1 cellular context compared by ENCODE assay signal in the genomic region with DNA sequence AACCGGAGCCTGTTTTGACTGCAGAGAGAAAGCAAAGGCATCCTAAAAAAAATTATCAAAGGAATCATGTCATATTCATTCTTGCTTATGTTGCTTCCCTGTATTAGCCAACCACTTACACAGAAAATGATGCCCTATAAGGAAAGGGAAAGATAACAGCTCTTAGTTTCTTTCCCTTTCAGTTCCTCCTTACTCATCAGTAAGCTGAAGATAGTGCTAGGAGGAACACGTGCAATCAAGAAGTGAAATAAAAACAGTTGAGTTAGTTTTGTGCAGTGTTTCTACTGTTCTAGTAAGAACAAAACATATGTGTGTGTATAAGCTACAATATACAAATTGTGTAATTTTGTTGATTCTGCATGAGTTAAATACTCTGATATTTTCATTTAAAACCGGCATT.
TF ChIP-seq lines count a peak whose summit lies in the region.

No MANE protein-coding gene starts in this region.

TF ChIP-seq in K562, 482 proteins besides CTCF, POLR2A, EP300 and RAD21 (continued from another document and continues in another):
- TF ChIP-seq KLF13 (tag; IDR thresholded peaks at IDR 0.05; ENCODE audit: borderline replicate concordance, low read depth) (no peak), PML (IDR thresholded peaks at IDR 0.05; ENCODE audit: low read length) (no peak), ZNF174 (CRISPR knock-in tag; IDR thresholded peaks at IDR 0.05) (no peak), CTBP1 (IDR thresholded peaks at IDR 0.05; ENCODE audit: borderline replicate concordance) (0 out of 2 replicates have a peak, but pooled peaks have one; percentile 11), NFYB (IDR thresholded peaks at IDR 0.05; ENCODE audit: extremely low read depth, insufficient read length) (no peak), MCM5 (IDR thresholded peaks at IDR 0.05; ENCODE audit: low read depth) (no peak), KAT7 (CRISPR knock-in tag; IDR thresholded peaks at IDR 0.05; ENCODE audit: borderline replicate concordance) (no peak), POLR2H (tag; IDR thresholded peaks at IDR 0.05; ENCODE audit: low read depth) (peak; percentile 38; the same call in 1 of the 2 replicates), HLTF (IDR thresholded peaks at IDR 0.05) (no peak), ZNF696 (CRISPR knock-in tag; conservative IDR thresholded peaks at IDR 0.05) (no peak), ZNF143 (CRISPR knock-in tag; IDR thresholded peaks at IDR 0.05) (no peak), MAFK (IDR thresholded peaks at IDR 0.05; ENCODE audit: low read length) (peak; percentile 6; the same call in 1 of the 2 replicates), TAL1 (IDR thresholded peaks at IDR 0.05) (no peak), KDM2B (CRISPR knock-in tag; IDR thresholded peaks at IDR 0.05) (no peak), MTA1 (IDR thresholded peaks at IDR 0.05; ENCODE audit: borderline replicate concordance) (0 out of 2 replicates have a peak, but pooled peaks have one; percentile 22), FOXK2 (conservative IDR thresholded peaks at IDR 0.05 in 1 of 2, IDR thresholded peaks at IDR 0.05 in 1 of 2; ENCODE audit: low read depth in 2 of 2) (peak; percentile 19 to 62; a peak in 1 of 4 replicates), TARDBP (IDR thresholded peaks at IDR 0.05) (no peak), ZNF165 (CRISPR knock-in tag; IDR thresholded peaks at IDR 0.05; ENCODE audit: borderline replicate concordance) (no peak), MAFG (tag; conservative IDR thresholded peaks at IDR 0.05) (0 out of 2 replicates have a peak, but pooled peaks have one; percentile 20), ZNF124 (CRISPR knock-in tag; IDR thresholded peaks at IDR 0.05) (no peak), DPF2 (IDR thresholded peaks at IDR 0.05) (peak; percentile 19; the same call in 1 of the 2 replicates), TBP (optimal IDR thresholded peaks at IDR 0.05; ENCODE audit: low read depth, low read length) (no peak), NFE2 (IDR thresholded peaks at IDR 0.05; ENCODE audit: low read depth) (peak; percentile 53; the same call in 1 of the 2 replicates), SMARCE1 (IDR thresholded peaks at IDR 0.05) (no peak), MBD2 (IDR thresholded peaks at IDR 0.05; ENCODE audit: borderline replicate concordance, low read depth) (no peak), ETV6 (IDR thresholded peaks at IDR 0.05; ENCODE audit: borderline replicate concordance in 1 of 2, low read depth in 2 of 2, low read length in 1 of 2) (no peak; a peak in 1 of 4 replicates), ETV6 (CRISPR knock-in tag; IDR thresholded peaks at IDR 0.05; ENCODE audit: borderline replicate concordance) (no peak), THRAP3 (IDR thresholded peaks at IDR 0.05; ENCODE audit: borderline replicate concordance) (no peak), SOX6 (IDR thresholded peaks at IDR 0.05) (peak; percentile 35; the same call in 1 of the 2 replicates), HDAC8 (tag; IDR thresholded peaks at IDR 0.05) (no peak), ZNF3 (CRISPR knock-in tag; IDR thresholded peaks at IDR 0.05) (no peak), MYBL2 (IDR thresholded peaks at IDR 0.05; ENCODE audit: low read depth) (no peak; the same call in 1 of the 2 replicates), MYBL2 (CRISPR knock-in tag; IDR thresholded peaks at IDR 0.05; ENCODE audit: borderline replicate concordance) (no peak), TFAM (CRISPR knock-in tag; conservative IDR thresholded peaks at IDR 0.05) (no peak), RBBP5 (IDR thresholded peaks at IDR 0.05; ENCODE audit: borderline replicate concordance, insufficient read depth, low read length, poor library complexity, severe bottlenecking) (no peak), CREB1 (IDR thresholded peaks at IDR 0.05) (no peak), CREB1 (CRISPR knock-in tag; IDR thresholded peaks at IDR 0.05) (no peak), MYC (IDR thresholded peaks at IDR 0.05; ENCODE audit: low read depth, low read length) (peak; percentile 59; the same call in 1 of the 2 replicates), MYC (CRISPR knock-in tag; IDR thresholded peaks at IDR 0.05; ENCODE audit: borderline replicate concordance, low read depth) (no peak), ARID1B (IDR thresholded peaks at IDR 0.05) (peak; percentile 26), ZNF79 (CRISPR knock-in tag; IDR thresholded peaks at IDR 0.05; ENCODE audit: low read depth) (no peak), ZNF431 (CRISPR knock-in tag; IDR thresholded peaks at IDR 0.05) (no peak), NR2F6 (CRISPR knock-in tag; IDR thresholded peaks at IDR 0.05) (no peak), PCBP2 (IDR thresholded peaks at IDR 0.05; ENCODE audit: low read depth, low read length, poor library complexity, severe bottlenecking) (no peak), FOSL1 (tag; conservative IDR thresholded peaks at IDR 0.05) (peak; percentile 56; the same call in 1 of the 2 replicates), LEF1 (IDR thresholded peaks at IDR 0.05) (peak; percentile 61), ZNF224 (CRISPR knock-in tag; IDR thresholded peaks at IDR 0.05) (no peak), ZNF551 (CRISPR knock-in tag; IDR thresholded peaks at IDR 0.05) (no peak), ZNF780A (CRISPR knock-in tag; IDR thresholded peaks at IDR 0.05) (no peak)
- TF ChIP-seq, protein P1, sequence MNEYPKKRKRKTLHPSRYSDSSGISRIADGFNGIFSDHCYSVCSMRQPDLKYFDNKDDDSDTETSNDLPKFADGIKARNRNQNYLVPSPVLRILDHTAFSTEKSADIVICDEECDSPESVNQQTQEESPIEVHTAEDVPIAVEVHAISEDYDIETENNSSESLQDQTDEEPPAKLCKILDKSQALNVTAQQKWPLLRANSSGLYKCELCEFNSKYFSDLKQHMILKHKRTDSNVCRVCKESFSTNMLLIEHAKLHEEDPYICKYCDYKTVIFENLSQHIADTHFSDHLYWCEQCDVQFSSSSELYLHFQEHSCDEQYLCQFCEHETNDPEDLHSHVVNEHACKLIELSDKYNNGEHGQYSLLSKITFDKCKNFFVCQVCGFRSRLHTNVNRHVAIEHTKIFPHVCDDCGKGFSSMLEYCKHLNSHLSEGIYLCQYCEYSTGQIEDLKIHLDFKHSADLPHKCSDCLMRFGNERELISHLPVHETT (CRISPR knock-in tag; conservative IDR thresholded peaks at IDR 0.05 in 1 of 2, IDR thresholded peaks at IDR 0.05 in 1 of 2) = 0 out of 4 replicates have a peak, but pooled peaks of 1 of the 2 experiments have one; percentile 2
- TF ChIP-seq, protein P2, sequence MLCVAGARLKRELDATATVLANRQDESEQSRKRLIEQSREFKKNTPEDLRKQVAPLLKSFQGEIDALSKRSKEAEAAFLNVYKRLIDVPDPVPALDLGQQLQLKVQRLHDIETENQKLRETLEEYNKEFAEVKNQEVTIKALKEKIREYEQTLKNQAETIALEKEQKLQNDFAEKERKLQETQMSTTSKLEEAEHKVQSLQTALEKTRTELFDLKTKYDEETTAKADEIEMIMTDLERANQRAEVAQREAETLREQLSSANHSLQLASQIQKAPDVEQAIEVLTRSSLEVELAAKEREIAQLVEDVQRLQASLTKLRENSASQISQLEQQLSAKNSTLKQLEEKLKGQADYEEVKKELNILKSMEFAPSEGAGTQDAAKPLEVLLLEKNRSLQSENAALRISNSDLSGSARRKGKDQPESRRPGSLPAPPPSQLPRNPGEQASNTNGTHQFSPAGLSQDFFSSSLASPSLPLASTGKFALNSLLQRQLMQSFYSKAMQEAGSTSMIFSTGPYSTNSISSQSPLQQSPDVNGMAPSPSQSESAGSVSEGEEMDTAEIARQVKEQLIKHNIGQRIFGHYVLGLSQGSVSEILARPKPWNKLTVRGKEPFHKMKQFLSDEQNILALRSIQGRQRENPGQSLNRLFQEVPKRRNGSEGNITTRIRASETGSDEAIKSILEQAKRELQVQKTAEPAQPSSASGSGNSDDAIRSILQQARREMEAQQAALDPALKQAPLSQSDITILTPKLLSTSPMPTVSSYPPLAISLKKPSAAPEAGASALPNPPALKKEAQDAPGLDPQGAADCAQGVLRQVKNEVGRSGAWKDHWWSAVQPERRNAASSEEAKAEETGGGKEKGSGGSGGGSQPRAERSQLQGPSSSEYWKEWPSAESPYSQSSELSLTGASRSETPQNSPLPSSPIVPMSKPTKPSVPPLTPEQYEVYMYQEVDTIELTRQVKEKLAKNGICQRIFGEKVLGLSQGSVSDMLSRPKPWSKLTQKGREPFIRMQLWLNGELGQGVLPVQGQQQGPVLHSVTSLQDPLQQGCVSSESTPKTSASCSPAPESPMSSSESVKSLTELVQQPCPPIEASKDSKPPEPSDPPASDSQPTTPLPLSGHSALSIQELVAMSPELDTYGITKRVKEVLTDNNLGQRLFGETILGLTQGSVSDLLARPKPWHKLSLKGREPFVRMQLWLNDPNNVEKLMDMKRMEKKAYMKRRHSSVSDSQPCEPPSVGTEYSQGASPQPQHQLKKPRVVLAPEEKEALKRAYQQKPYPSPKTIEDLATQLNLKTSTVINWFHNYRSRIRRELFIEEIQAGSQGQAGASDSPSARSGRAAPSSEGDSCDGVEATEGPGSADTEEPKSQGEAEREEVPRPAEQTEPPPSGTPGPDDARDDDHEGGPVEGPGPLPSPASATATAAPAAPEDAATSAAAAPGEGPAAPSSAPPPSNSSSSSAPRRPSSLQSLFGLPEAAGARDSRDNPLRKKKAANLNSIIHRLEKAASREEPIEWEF (CRISPR knock-in tag; IDR thresholded peaks at IDR 0.05) = no peak
- TF ChIP-seq, protein P3, sequence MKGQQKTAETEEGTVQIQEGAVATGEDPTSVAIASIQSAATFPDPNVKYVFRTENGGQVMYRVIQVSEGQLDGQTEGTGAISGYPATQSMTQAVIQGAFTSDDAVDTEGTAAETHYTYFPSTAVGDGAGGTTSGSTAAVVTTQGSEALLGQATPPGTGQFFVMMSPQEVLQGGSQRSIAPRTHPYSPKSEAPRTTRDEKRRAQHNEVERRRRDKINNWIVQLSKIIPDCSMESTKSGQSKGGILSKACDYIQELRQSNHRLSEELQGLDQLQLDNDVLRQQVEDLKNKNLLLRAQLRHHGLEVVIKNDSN (CRISPR knock-in tag; IDR thresholded peaks at IDR 0.05) = no peak
- TF ChIP-seq, protein P4, sequence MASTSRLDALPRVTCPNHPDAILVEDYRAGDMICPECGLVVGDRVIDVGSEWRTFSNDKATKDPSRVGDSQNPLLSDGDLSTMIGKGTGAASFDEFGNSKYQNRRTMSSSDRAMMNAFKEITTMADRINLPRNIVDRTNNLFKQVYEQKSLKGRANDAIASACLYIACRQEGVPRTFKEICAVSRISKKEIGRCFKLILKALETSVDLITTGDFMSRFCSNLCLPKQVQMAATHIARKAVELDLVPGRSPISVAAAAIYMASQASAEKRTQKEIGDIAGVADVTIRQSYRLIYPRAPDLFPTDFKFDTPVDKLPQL (IDR thresholded peaks at IDR 0.05; ENCODE audit: extremely low read depth, insufficient read length) = no peak
- TF ChIP-seq, protein P5, sequence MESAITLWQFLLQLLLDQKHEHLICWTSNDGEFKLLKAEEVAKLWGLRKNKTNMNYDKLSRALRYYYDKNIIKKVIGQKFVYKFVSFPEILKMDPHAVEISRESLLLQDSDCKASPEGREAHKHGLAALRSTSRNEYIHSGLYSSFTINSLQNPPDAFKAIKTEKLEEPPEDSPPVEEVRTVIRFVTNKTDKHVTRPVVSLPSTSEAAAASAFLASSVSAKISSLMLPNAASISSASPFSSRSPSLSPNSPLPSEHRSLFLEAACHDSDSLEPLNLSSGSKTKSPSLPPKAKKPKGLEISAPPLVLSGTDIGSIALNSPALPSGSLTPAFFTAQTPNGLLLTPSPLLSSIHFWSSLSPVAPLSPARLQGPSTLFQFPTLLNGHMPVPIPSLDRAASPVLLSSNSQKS (CRISPR knock-in tag; IDR thresholded peaks at IDR 0.05) = no peak
- TF ChIP-seq, protein P6, sequence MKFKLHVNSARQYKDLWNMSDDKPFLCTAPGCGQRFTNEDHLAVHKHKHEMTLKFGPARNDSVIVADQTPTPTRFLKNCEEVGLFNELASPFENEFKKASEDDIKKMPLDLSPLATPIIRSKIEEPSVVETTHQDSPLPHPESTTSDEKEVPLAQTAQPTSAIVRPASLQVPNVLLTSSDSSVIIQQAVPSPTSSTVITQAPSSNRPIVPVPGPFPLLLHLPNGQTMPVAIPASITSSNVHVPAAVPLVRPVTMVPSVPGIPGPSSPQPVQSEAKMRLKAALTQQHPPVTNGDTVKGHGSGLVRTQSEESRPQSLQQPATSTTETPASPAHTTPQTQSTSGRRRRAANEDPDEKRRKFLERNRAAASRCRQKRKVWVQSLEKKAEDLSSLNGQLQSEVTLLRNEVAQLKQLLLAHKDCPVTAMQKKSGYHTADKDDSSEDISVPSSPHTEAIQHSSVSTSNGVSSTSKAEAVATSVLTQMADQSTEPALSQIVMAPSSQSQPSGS (CRISPR knock-in tag; IDR thresholded peaks at IDR 0.05) = no peak
- TF ChIP-seq, protein P7, sequence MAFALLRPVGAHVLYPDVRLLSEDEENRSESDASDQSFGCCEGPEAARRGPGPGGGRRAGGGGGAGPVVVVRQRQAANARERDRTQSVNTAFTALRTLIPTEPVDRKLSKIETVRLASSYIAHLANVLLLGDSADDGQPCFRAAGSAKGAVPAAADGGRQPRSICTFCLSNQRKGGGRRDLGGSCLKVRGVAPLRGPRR (CRISPR knock-in tag; IDR thresholded peaks at IDR 0.05) = no peak
- TF ChIP-seq, protein P8, sequence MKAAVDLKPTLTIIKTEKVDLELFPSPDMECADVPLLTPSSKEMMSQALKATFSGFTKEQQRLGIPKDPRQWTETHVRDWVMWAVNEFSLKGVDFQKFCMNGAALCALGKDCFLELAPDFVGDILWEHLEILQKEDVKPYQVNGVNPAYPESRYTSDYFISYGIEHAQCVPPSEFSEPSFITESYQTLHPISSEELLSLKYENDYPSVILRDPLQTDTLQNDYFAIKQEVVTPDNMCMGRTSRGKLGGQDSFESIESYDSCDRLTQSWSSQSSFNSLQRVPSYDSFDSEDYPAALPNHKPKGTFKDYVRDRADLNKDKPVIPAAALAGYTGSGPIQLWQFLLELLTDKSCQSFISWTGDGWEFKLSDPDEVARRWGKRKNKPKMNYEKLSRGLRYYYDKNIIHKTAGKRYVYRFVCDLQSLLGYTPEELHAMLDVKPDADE (conservative IDR thresholded peaks at IDR 0.05; ENCODE audit: control insufficient read depth, low read depth, low read length) = no peak
- TF ChIP-seq, protein P9, sequence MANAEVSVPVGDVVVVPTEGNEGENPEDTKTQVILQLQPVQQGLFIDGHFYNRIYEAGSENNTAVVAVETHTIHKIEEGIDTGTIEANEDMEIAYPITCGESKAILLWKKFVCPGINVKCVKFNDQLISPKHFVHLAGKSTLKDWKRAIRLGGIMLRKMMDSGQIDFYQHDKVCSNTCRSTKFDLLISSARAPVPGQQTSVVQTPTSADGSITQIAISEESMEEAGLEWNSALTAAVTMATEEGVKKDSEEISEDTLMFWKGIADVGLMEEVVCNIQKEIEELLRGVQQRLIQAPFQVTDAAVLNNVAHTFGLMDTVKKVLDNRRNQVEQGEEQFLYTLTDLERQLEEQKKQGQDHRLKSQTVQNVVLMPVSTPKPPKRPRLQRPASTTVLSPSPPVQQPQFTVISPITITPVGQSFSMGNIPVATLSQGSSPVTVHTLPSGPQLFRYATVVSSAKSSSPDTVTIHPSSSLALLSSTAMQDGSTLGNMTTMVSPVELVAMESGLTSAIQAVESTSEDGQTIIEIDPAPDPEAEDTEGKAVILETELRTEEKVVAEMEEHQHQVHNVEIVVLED (CRISPR knock-in tag; IDR thresholded peaks at IDR 0.05) = no peak
